10 cellular contexts compared by ENCODE assay signal in the genomic region with DNA sequence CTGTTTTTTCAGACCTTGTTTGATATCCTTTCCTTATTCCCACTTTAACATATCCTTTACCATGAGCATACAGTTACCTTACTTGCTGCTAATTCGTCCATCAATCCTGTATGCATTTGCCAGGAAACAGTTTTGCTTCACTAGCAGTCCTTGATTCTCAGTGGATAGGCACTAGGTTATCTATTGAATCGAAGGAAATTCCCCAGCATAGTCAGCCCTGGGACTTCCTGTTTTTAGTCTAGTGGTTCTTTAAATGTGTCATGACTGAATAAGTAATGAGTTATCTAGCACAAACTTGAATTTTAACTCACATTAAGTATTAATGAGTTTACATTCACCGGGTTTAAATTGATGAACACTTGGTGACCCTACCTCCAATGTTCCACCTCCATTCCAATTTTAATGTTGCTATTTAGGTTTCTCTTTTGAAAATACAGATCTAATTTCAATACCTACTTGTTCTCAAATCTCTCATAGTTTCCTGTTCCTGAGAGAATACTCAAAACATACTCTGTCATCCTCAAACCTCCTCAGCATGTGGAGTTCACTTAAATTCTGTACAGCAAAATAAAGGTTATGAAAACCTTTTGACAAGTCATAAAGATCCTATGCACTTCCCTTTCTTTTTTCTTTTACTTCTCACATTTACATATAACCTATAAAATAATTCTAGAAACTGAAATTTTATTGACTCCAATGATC.
DNase-seq lines count a peak whose midpoint lies in the region; ATAC-seq, FAIRE-seq and TF ChIP-seq lines count a peak whose summit lies in the region.
"Had no signal": no experiment of that assay in that cellular context is flagged by ENCODE, and none has a peak within 500 bp of the region (broad histone marks: within the 10 kb centered on the region; RNA-seq: fewer than 3 reads in every experiment).

No MANE protein-coding gene starts in this region.

- FAIRE-seq in keratinocyte (lab: Jason Lieb, UNC) (peak; percentile 60), D721Med (lab: Jason Lieb, UNC) (no peak)

- H3K4me1 Mint-ChIP-seq in GM23338 (peaks cover 18% of the 10 kb centered on the region; the same call in 2 of the 3 replicates), mesothelial cell of epicardium (peaks cover 17% of the 10 kb centered on the region)

- H3K27me3 ChIP-seq in GM23338 (ENCODE audit: insufficient read depth) = no peaks in the 10 kb centered on the region
- H3K27me3 ChIP-seq in keratinocyte (ENCODE audit: control insufficient read depth, extremely low read depth, insufficient read depth, low read length) = no peaks in the 10 kb centered on the region

- no peak for DNase-seq in GM23338 (ENCODE audit: low spot score)
- DNase-seq in keratinocyte (ENCODE audit: low read depth, low spot score) = no peak
- no peak for DNase-seq in C1 segment of cervical spinal cord (lab: John Stamatoyannopoulos, UW)
- no peak for DNase-seq in D721Med (ENCODE audit: insufficient read length, low spot score)
- DNase-seq in mesothelial cell of epicardium (ENCODE audit: low spot score in 2 of 2, unreplicated experiment in 2 of 2) = no peak
- no peak for DNase-seq in middle frontal gyrus (ENCODE audit: extremely low spot score, low spot score)
- DNase-seq: NCI-H748 treated with DMSO at 0.1 percent for 48 hours; stimulated activated CD4-positive, alpha-beta T cell treated with anti-CD3 and anti-CD28 coated beads, Interleukin-4, amount 100 ng/mL, for 1 hour had no signal

- ATAC-seq in GM18873 (IDR thresholded peaks at IDR 0.05; ENCODE audit: low FRiP score, unreplicated experiment) (peak; percentile 93), GM23338 (no peak), HG03565 (IDR thresholded peaks at IDR 0.05; ENCODE audit: unreplicated experiment) (peak; percentile 85)

- H3K9ac ChIP-seq in keratinocyte (ENCODE audit: control insufficient read depth, extremely low read depth, insufficient read depth, low read length) = no peak overlapping the region

- H3K4me1 ChIP-seq in GM23338 (ENCODE audit: insufficient read depth) (peaks cover 14% of the 10 kb centered on the region; the same call in 1 of the 2 replicates), keratinocyte (ENCODE audit: control insufficient read depth, extremely low read depth, insufficient read depth, low read length) (peaks cover 5% of the 10 kb centered on the region)

- H3K4me2 ChIP-seq in GM23338 = no peak overlapping the region
- H3K4me2 ChIP-seq in keratinocyte (ENCODE audit: control insufficient read depth, extremely low read depth, insufficient read depth, low read depth, low read length) = peak overlapping the region; percentile 20

- H3F3A ChIP-seq in GM23338 (replicated peaks; ENCODE audit: low read depth) = no peaks in the 10 kb centered on the region

- no peaks in the 10 kb centered on the region for H3K9me3 ChIP-seq in keratinocyte (ENCODE audit: control insufficient read depth, low read depth, low read length)

- H2AFZ ChIP-seq in GM23338 (no peak overlapping the region), keratinocyte (ENCODE audit: control insufficient read depth, low read length) (peak overlapping the region; percentile 75)

- H3K36me3 Mint-ChIP-seq in GM23338 (ENCODE audit: low read depth) = no peaks in the 10 kb centered on the region
- no peaks in the 10 kb centered on the region for H3K36me3 Mint-ChIP-seq in mesothelial cell of epicardium

- H3K9me3 Mint-ChIP-seq in GM23338 = no peaks in the 10 kb centered on the region
- H3K9me3 Mint-ChIP-seq in mesothelial cell of epicardium = no peaks in the 10 kb centered on the region

- H3K27me3 Mint-ChIP-seq in GM23338 (ENCODE audit: insufficient read depth, low read depth, poor library complexity) (no peaks in the 10 kb centered on the region), mesothelial cell of epicardium (ENCODE audit: low read depth) (no peaks in the 10 kb centered on the region)

- no peak overlapping the region for H3K4me3 ChIP-seq in GM23338
- H3K4me3 ChIP-seq in keratinocyte (ENCODE audit: control insufficient read depth in 2 of 3, extremely low read depth in 1 of 3, insufficient read depth in 2 of 3, low read depth in 1 of 3, low read length in 3 of 3) = no peak overlapping the region

- H3K4me3 Mint-ChIP-seq in GM23338 (no peak overlapping the region), mesothelial cell of epicardium (no peak overlapping the region)

- peak overlapping the region; percentile 9; the same call in 1 of the 2 replicates for H3K27ac Mint-ChIP-seq in GM23338
- no peak overlapping the region for H3K27ac Mint-ChIP-seq in mesothelial cell of epicardium

- TF ChIP-seq CTCF in GM23338 (conservative IDR thresholded peaks at IDR 0.05; ENCODE audit: low read depth in 2 of 2) (no peak), keratinocyte (optimal IDR thresholded peaks at IDR 0.05 in 1 of 3, IDR thresholded peaks at IDR 0.05 in 1 of 3, conservative IDR thresholded peaks at IDR 0.05 in 1 of 3; ENCODE audit: extremely low read depth in 1 of 3, insufficient read depth in 2 of 3, low read length in 3 of 3) (no peak), D721Med (IDR thresholded peaks at IDR 0.05; ENCODE audit: insufficient read depth, missing control alignments) (no peak), mesothelial cell of epicardium (IDR thresholded peaks at IDR 0.05; ENCODE audit: unreplicated experiment) (no peak)

- dilution Hi-C loops in keratinocyte (cut with MboI; ENCODE audit: extremely low pct_ligation_motif_present, low sequenced_read_pairs) = no loop called here

- no peaks in the 10 kb centered on the region for H3K9me2 ChIP-seq in GM23338 (ENCODE audit: insufficient read depth)

- H3K79me2 ChIP-seq in GM23338 (replicated peaks; ENCODE audit: insufficient read depth) = no peaks in the 10 kb centered on the region
- no peaks in the 10 kb centered on the region for H3K79me2 ChIP-seq in keratinocyte (ENCODE audit: control insufficient read depth, insufficient read depth, low read length)

- H4K20me1 ChIP-seq in GM23338 (replicated peaks; ENCODE audit: insufficient read depth) (no peaks in the 10 kb centered on the region), keratinocyte (ENCODE audit: control insufficient read depth, extremely low read depth, insufficient read depth, low read length) (no peaks in the 10 kb centered on the region)

- H3K36me3 ChIP-seq in GM23338 (ENCODE audit: insufficient read depth) = no peaks in the 10 kb centered on the region
- no peaks in the 10 kb centered on the region for H3K36me3 ChIP-seq in keratinocyte (ENCODE audit: control insufficient read depth in 2 of 2, extremely low read depth in 1 of 2, insufficient read depth in 2 of 2, low read length in 2 of 2)

- H3K9me1 ChIP-seq in keratinocyte (ENCODE audit: control insufficient read depth, extremely low read depth, insufficient read depth, low read length) = no peaks in the 10 kb centered on the region

- H3K27ac ChIP-seq in GM23338 (ENCODE audit: low read depth) (no peak overlapping the region), keratinocyte (ENCODE audit: control insufficient read depth, insufficient read depth, low read length) (no peak overlapping the region)

TF ChIP-seq in GM23338, 12 proteins besides CTCF, POLR2A, EP300 and RAD21:
- TF ChIP-seq, protein P1, sequence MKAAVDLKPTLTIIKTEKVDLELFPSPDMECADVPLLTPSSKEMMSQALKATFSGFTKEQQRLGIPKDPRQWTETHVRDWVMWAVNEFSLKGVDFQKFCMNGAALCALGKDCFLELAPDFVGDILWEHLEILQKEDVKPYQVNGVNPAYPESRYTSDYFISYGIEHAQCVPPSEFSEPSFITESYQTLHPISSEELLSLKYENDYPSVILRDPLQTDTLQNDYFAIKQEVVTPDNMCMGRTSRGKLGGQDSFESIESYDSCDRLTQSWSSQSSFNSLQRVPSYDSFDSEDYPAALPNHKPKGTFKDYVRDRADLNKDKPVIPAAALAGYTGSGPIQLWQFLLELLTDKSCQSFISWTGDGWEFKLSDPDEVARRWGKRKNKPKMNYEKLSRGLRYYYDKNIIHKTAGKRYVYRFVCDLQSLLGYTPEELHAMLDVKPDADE (IDR thresholded peaks at IDR 0.05) = no peak
- TF ChIP-seq ZNF114 (CRISPR knock-in tag; IDR thresholded peaks at IDR 0.05) (no peak), STAT1 (IDR thresholded peaks at IDR 0.05; ENCODE audit: unreplicated experiment) (no peak), CREB1 (CRISPR knock-in tag; IDR thresholded peaks at IDR 0.05; ENCODE audit: low read depth) (no peak), POLR2AphosphoS5 (IDR thresholded peaks at IDR 0.05; ENCODE audit: low read depth) (no peak), EZH2 (IDR thresholded peaks at IDR 0.05; ENCODE audit: low read depth, unreplicated experiment) (no peak)
- TF ChIP-seq, protein P2, sequence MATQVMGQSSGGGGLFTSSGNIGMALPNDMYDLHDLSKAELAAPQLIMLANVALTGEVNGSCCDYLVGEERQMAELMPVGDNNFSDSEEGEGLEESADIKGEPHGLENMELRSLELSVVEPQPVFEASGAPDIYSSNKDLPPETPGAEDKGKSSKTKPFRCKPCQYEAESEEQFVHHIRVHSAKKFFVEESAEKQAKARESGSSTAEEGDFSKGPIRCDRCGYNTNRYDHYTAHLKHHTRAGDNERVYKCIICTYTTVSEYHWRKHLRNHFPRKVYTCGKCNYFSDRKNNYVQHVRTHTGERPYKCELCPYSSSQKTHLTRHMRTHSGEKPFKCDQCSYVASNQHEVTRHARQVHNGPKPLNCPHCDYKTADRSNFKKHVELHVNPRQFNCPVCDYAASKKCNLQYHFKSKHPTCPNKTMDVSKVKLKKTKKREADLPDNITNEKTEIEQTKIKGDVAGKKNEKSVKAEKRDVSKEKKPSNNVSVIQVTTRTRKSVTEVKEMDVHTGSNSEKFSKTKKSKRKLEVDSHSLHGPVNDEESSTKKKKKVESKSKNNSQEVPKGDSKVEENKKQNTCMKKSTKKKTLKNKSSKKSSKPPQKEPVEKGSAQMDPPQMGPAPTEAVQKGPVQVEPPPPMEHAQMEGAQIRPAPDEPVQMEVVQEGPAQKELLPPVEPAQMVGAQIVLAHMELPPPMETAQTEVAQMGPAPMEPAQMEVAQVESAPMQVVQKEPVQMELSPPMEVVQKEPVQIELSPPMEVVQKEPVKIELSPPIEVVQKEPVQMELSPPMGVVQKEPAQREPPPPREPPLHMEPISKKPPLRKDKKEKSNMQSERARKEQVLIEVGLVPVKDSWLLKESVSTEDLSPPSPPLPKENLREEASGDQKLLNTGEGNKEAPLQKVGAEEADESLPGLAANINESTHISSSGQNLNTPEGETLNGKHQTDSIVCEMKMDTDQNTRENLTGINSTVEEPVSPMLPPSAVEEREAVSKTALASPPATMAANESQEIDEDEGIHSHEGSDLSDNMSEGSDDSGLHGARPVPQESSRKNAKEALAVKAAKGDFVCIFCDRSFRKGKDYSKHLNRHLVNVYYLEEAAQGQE (IDR thresholded peaks at IDR 0.05; ENCODE audit: unreplicated experiment) = no peak
